Comparison of ENCODE assay signal across 1 cellular context in genomic region chr6:10801224-10801848, GRCh38.
A peak's percentile ranks its signal among the peaks of the same experiment; 100 is the strongest.
TF ChIP-seq lines count a peak whose summit lies in the region.

No MANE protein-coding gene starts in this region.

TF ChIP-seq in K562, 482 proteins besides CTCF, POLR2A, EP300 and RAD21 (continued from another document and continues in another):
- TF ChIP-seq CREB3L1 (IDR thresholded peaks at IDR 0.05; ENCODE audit: borderline replicate concordance, low read depth) (no peak), NELFE (IDR thresholded peaks at IDR 0.05; ENCODE audit: insufficient read depth, insufficient read length) (no peak), RREB1 (CRISPR knock-in tag; IDR thresholded peaks at IDR 0.05) (no peak), ZBTB49 (CRISPR knock-in tag; IDR thresholded peaks at IDR 0.05; ENCODE audit: borderline replicate concordance) (no peak), TSC22D4 (tag; IDR thresholded peaks at IDR 0.05) (no peak), PBX2 (CRISPR knock-in tag; IDR thresholded peaks at IDR 0.05; ENCODE audit: low read depth) (no peak), PBX2 (tag; conservative IDR thresholded peaks at IDR 0.05; ENCODE audit: low read depth) (no peak), ATF7 (IDR thresholded peaks at IDR 0.05) (0 out of 2 replicates have a peak, but pooled peaks have one; percentile 45), HES1 (IDR thresholded peaks at IDR 0.05; ENCODE audit: low read depth) (no peak), ZNF184 (CRISPR knock-in tag; IDR thresholded peaks at IDR 0.05) (no peak), TAF7 (tag; IDR thresholded peaks at IDR 0.05) (no peak), RFX1 (IDR thresholded peaks at IDR 0.05) (no peak), ZNF324 (CRISPR knock-in tag; IDR thresholded peaks at IDR 0.05) (no peak), ZNF57 (CRISPR knock-in tag; IDR thresholded peaks at IDR 0.05) (no peak), MEF2A (IDR thresholded peaks at IDR 0.05; ENCODE audit: control insufficient read depth, low read depth, low read length) (no peak), E2F6 (IDR thresholded peaks at IDR 0.05; ENCODE audit: borderline replicate concordance in 1 of 2, extremely low read depth in 1 of 2, insufficient read depth in 1 of 2, insufficient read length in 1 of 2, low read depth in 1 of 2, low read length in 1 of 2, poor library complexity in 1 of 2, severe bottlenecking in 1 of 2) (no peak), NFE2 (IDR thresholded peaks at IDR 0.05; ENCODE audit: low read depth) (no peak), RHOXF2B (CRISPR knock-in tag; conservative IDR thresholded peaks at IDR 0.05) (no peak), SRSF7 (optimal IDR thresholded peaks at IDR 0.05; ENCODE audit: low read depth, low read length) (no peak), XRCC5 (IDR thresholded peaks at IDR 0.05; ENCODE audit: low read depth, low read length) (peak; percentile 80; the same call in 1 of the 2 replicates), NR2C2 (CRISPR knock-in tag; IDR thresholded peaks at IDR 0.05) (no peak), NR2C2 (tag; IDR thresholded peaks at IDR 0.05) (no peak), MBD2 (IDR thresholded peaks at IDR 0.05; ENCODE audit: borderline replicate concordance, low read depth) (no peak), ZNF449 (CRISPR knock-in tag; IDR thresholded peaks at IDR 0.05) (no peak), DEAF1 (CRISPR knock-in tag; IDR thresholded peaks at IDR 0.05) (peak; percentile 94), POLR2AphosphoS2 (IDR thresholded peaks at IDR 0.05; ENCODE audit: low read length) (no peak), STAG1 (CRISPR knock-in tag; IDR thresholded peaks at IDR 0.05; ENCODE audit: borderline replicate concordance) (peak; percentile 81), PCBP1 (IDR thresholded peaks at IDR 0.05; ENCODE audit: low read depth, low read length, poor library complexity, severe bottlenecking) (no peak), ZC3H11A (IDR thresholded peaks at IDR 0.05; ENCODE audit: low read depth, low read length) (no peak), ZNF165 (CRISPR knock-in tag; IDR thresholded peaks at IDR 0.05; ENCODE audit: borderline replicate concordance) (no peak), CTCFL (IDR thresholded peaks at IDR 0.05; ENCODE audit: borderline replicate concordance, insufficient read depth, low read depth, low read length, poor library complexity, severe bottlenecking) (peak; percentile 28), SMAD2 (IDR thresholded peaks at IDR 0.05; ENCODE audit: low read depth, low read length) (no peak), CHD4 (IDR thresholded peaks at IDR 0.05; ENCODE audit: insufficient read depth, insufficient replicate concordance, low read depth, low read length, poor library complexity, severe bottlenecking) (no peak), TEAD2 (tag; IDR thresholded peaks at IDR 0.05) (no peak), TEAD4 (IDR thresholded peaks at IDR 0.05; ENCODE audit: low read length) (no peak), TEAD4 (CRISPR knock-in tag; IDR thresholded peaks at IDR 0.05; ENCODE audit: borderline replicate concordance) (no peak), PRPF4 (IDR thresholded peaks at IDR 0.05; ENCODE audit: insufficient read depth, low read depth, low read length, poor library complexity, severe bottlenecking) (no peak)
